In the genomic region with DNA sequence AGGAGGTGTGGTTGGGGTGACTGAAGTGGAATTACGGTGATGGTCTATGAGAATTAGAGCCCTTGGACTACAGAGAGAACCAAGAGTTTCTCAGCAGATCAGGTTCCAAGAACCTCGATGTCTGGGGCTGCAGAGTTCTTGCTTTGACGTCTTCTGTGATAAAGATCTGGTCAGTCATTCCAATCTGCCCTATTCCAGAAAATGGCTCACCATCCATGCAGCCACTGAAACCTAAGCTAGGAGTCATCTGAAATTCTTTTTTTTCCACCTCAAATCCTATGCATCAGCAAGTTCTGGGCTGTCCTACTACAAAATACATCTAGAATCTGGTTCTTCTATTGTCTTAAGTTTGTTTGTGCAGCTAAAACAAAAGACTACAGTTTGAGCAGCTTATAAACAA, we compare ENCODE assay signal across 23 cellular contexts.
A peak's percentile ranks its signal among the peaks of the same experiment; 100 is the strongest.
DNase-seq lines count a peak whose midpoint lies in the region; ATAC-seq, FAIRE-seq and TF ChIP-seq lines count a peak whose summit lies in the region.
"Had no signal": no experiment of that assay in that cellular context is flagged by ENCODE, and none has a peak within 500 bp of the region (broad histone marks: within the 10 kb centered on the region; RNA-seq: fewer than 3 reads in every experiment).

No MANE protein-coding gene starts in this region.

- H3K79me2 ChIP-seq in astrocyte (ENCODE audit: insufficient read depth, low read length): no peaks in the 10 kb centered on the region

- DNase-seq in EH (ENCODE audit: low read depth) (peak; percentile 83), IMR-90 (no peak), astrocyte (ENCODE audit: low read depth) (peak; percentile 60), fibroblast of villous mesenchyme (ENCODE audit: low read depth) (peak; percentile 34), NCI-H82 (lab: John Stamatoyannopoulos, UW) (no peak), upper lobe of left lung (no peak)
- no peak for DNase-seq in stimulated activated CD8-positive, alpha-beta memory T cell treated with anti-CD3 and anti-CD28 coated beads, Interleukin-4, amount 100 ng/mL, for 48 hours
- DNase-seq: 8988T; Calu3; CD8-positive, alpha-beta T cell; DMS79 treated with DMSO at 0.1 percent for 48 hours; EL; H9; KG1 had no signal

- no peak overlapping the region for H2BK120ac ChIP-seq in IMR-90 (ENCODE audit: low read depth, low read length)

- no peak overlapping the region for H3K27ac ChIP-seq in IMR-90 (ENCODE audit: insufficient read depth, low read length)
- H3K27ac ChIP-seq in astrocyte (ENCODE audit: low read depth, low read length): no peak overlapping the region
- no peak overlapping the region for H3K27ac ChIP-seq in upper lobe of left lung
- H3K27ac ChIP-seq: BLaER1 treated with 17β-estradiol and CSF1 and Interleukin-3, amounts not matched to agents 10 nM and 100 nM had no signal

- TF ChIP-seq POLR2A in IMR-90 (IDR thresholded peaks at IDR 0.05; ENCODE audit: low read depth, low read length) (no peak), upper lobe of left lung (IDR thresholded peaks at IDR 0.05) (no peak)

- no peak for FAIRE-seq in astrocyte (lab: Jason Lieb, UNC)
- FAIRE-seq: G401.6, GM12891, GM18507, H1, HTR-8/SVneo had no signal

- no peak overlapping the region for H2BK5ac ChIP-seq in IMR-90 (ENCODE audit: low read depth, low read length, poor library complexity, severe bottlenecking)

- H3K4me1 Mint-ChIP-seq in astrocyte (ENCODE audit: low read depth, unreplicated experiment): no peaks in the 10 kb centered on the region
- H3K4me1 Mint-ChIP-seq: B cell, H9, IgD-negative memory B cell had no signal

- H3K27me3 Mint-ChIP-seq in astrocyte (ENCODE audit: low read depth, unreplicated experiment): no peaks in the 10 kb centered on the region

- H3K27me3 ChIP-seq in IMR-90 (ENCODE audit: control insufficient read depth, insufficient read depth, low read length) (no peaks in the 10 kb centered on the region), astrocyte (ENCODE audit: insufficient read depth, low read length) (no peaks in the 10 kb centered on the region), upper lobe of left lung (no peaks in the 10 kb centered on the region)
- H3K27me3 ChIP-seq: BLaER1 treated with 17β-estradiol and CSF1 and Interleukin-3, amounts not matched to agents 10 nM and 100 nM had no signal

- H3K14ac ChIP-seq in IMR-90 (replicated peaks; ENCODE audit: low read depth, low read length): peak overlapping the region; percentile 44; the same call in 1 of the 2 replicates

- H4K91ac ChIP-seq in IMR-90 (ENCODE audit: insufficient read depth, low read depth, low read length): no peak overlapping the region

- POLR2A ChIA-PET in IMR-90 (lab: Charles Lee; ENCODE audit: unreplicated experiment): no interaction called here

- in situ Hi-C loops in IMR-90 (cut with MboI; ENCODE audit: low sequenced_read_pairs): no loop called here

- no peaks in the 10 kb centered on the region for H4K20me1 ChIP-seq in IMR-90 (ENCODE audit: insufficient read depth, low read length)
- no peaks in the 10 kb centered on the region for H4K20me1 ChIP-seq in astrocyte (ENCODE audit: insufficient read depth, low read length)
- H4K20me1 ChIP-seq: BLaER1 treated with 17β-estradiol and CSF1 and Interleukin-3, amounts not matched to agents 10 nM and 100 nM had no signal

- H3K9me3 Mint-ChIP-seq in astrocyte (ENCODE audit: unreplicated experiment): peaks cover 7% of the 10 kb centered on the region
- H3K9me3 Mint-ChIP-seq: CD8-positive, alpha-beta T cell; H9; IgD-negative memory B cell had no signal

- H3K18ac ChIP-seq in IMR-90 (ENCODE audit: low read depth, low read length): no peak overlapping the region

- no peaks in the 10 kb centered on the region for H3K9me3 ChIP-seq in IMR-90 (ENCODE audit: control insufficient read depth, insufficient read depth, low read length)
- no peaks in the 10 kb centered on the region for H3K9me3 ChIP-seq in astrocyte (ENCODE audit: insufficient read depth, low read depth, low read length)
- no peaks in the 10 kb centered on the region for H3K9me3 ChIP-seq in upper lobe of left lung
- H3K9me3 ChIP-seq: BLaER1 treated with 17β-estradiol and CSF1 and Interleukin-3, amounts not matched to agents 10 nM and 100 nM had no signal

- WGBS in IMR-90 (ENCODE audit: extremely low coverage in 2 of 2, insufficient read length in 1 of 2), 2 experiments: no CpG with 5 or more reads among the region's 3 CpGs
- 92 to 93% methylated on average over 3 of the region's 3 CpGs for WGBS in upper lobe of left lung, 2 donors

- peak overlapping the region; percentile 58; the same call in 1 of the 3 replicates for H2BK15ac ChIP-seq in IMR-90 (ENCODE audit: low read depth, low read length)

- no peak overlapping the region for H3K4me3 Mint-ChIP-seq in astrocyte (ENCODE audit: unreplicated experiment)
- H3K4me3 Mint-ChIP-seq: B cell; CD8-positive, alpha-beta T cell; H9; IgD-negative memory B cell had no signal

- H3K36me3 Mint-ChIP-seq in astrocyte (ENCODE audit: low read depth, unreplicated experiment): peaks cover 4% of the 10 kb centered on the region
- H3K36me3 Mint-ChIP-seq: CD8-positive, alpha-beta T cell had no signal

- no peak overlapping the region for H4K5ac ChIP-seq in IMR-90 (ENCODE audit: low read depth, low read length)

- ATAC-seq in IMR-90 (ENCODE audit: low read depth): no peak
- no peak for ATAC-seq in HG03097 (IDR thresholded peaks at IDR 0.05; ENCODE audit: low FRiP score, unreplicated experiment)
- ATAC-seq in upper lobe of left lung (ENCODE audit: low FRiP score in 2 of 2): no peak
- ATAC-seq: CD8-positive, alpha-beta T cell had no signal

- no peak overlapping the region for H3K4ac ChIP-seq in IMR-90 (ENCODE audit: low read depth, low read length)

- dilution Hi-C loops in IMR-90 (cut with HindIII; ENCODE audit: low sequenced_read_pairs, unreplicated experiment): no loop called here

- no peak overlapping the region for H2AK9ac ChIP-seq in IMR-90 (replicated peaks; ENCODE audit: low read depth, low read length, poor library complexity)

- H2AFZ ChIP-seq in IMR-90 (replicated peaks; ENCODE audit: low read length, poor library complexity): no peak overlapping the region
- H2AFZ ChIP-seq in astrocyte (ENCODE audit: low read depth, low read length): no peak overlapping the region

- TF ChIP-seq RAD21 in IMR-90 (IDR thresholded peaks at IDR 0.05; ENCODE audit: low read length): no peak

- H3K9ac ChIP-seq in IMR-90 (ENCODE audit: low read depth, low read length) (no peak overlapping the region), astrocyte (ENCODE audit: low read length) (no peak overlapping the region)
- H3K9ac ChIP-seq: BLaER1 treated with 17β-estradiol and CSF1 and Interleukin-3, amounts not matched to agents 10 nM and 100 nM had no signal

- H3K9me1 ChIP-seq in IMR-90 (ENCODE audit: insufficient read depth, low read length): no peaks in the 10 kb centered on the region; the same call in 1 of the 2 replicates

- H3K27ac Mint-ChIP-seq in astrocyte (ENCODE audit: unreplicated experiment): no peak overlapping the region
- H3K27ac Mint-ChIP-seq: B cell; CD8-positive, alpha-beta T cell; H9; IgD-negative memory B cell had no signal

- no peak for TF ChIP-seq CTCF in IMR-90 (conservative IDR thresholded peaks at IDR 0.05; ENCODE audit: low read depth, low read length)
- no peak for TF ChIP-seq CTCF in astrocyte (IDR thresholded peaks at IDR 0.05; ENCODE audit: insufficient read depth, low read depth, low read length)
- TF ChIP-seq CTCF in fibroblast of villous mesenchyme (IDR thresholded peaks at IDR 0.05; ENCODE audit: insufficient read depth, low read depth, low read length): no peak
- TF ChIP-seq CTCF in upper lobe of left lung (IDR thresholded peaks at IDR 0.05): no peak

- H2AK5ac ChIP-seq in IMR-90 (ENCODE audit: low read depth, low read length): no peak overlapping the region

- H3K4me1 ChIP-seq in IMR-90 (ENCODE audit: control insufficient read depth, insufficient read depth, low read length) (no peaks in the 10 kb centered on the region), astrocyte (ENCODE audit: insufficient read depth, low read length) (no peaks in the 10 kb centered on the region), upper lobe of left lung (no peaks in the 10 kb centered on the region)

- H3K36me3 ChIP-seq in IMR-90 (ENCODE audit: control insufficient read depth, insufficient read depth, low read length) (no peaks in the 10 kb centered on the region), astrocyte (ENCODE audit: insufficient read depth, low read length) (no peaks in the 10 kb centered on the region), upper lobe of left lung (no peaks in the 10 kb centered on the region)
- H3K36me3 ChIP-seq: BLaER1 treated with 17β-estradiol and CSF1 and Interleukin-3, amounts not matched to agents 10 nM and 100 nM had no signal

- intact Hi-C loops in IMR-90 (cut with micrococcal nuclease): no loop called here

- H3K23ac ChIP-seq in IMR-90 (ENCODE audit: low read depth, low read length): no peak overlapping the region

- no peaks in the 10 kb centered on the region for H3K79me1 ChIP-seq in IMR-90 (ENCODE audit: low read depth in 1 of 2, low read length in 2 of 2)

- CTCF ChIA-PET in IMR-90 (lab: Yijun Ruan, JAX): interaction anchor here (0.6 kb wide), 1 partner anchor 55 kb away, joined by 4 read pairs; no protein-coding TSS in a partner anchor

- H2BK20ac ChIP-seq in IMR-90 (ENCODE audit: low read depth, low read length): no peak overlapping the region

- H4K8ac ChIP-seq in IMR-90 (ENCODE audit: low read depth in 2 of 2, low read length in 2 of 2): no peak overlapping the region

- H3K4me3 ChIP-seq in IMR-90 (ENCODE audit: insufficient read depth, low read depth, low read length) (no peak overlapping the region), astrocyte (ENCODE audit: insufficient read depth, low read depth, low read length) (no peak overlapping the region), fibroblast of villous mesenchyme (ENCODE audit: low read depth, low read length) (no peak overlapping the region), upper lobe of left lung (no peak overlapping the region)
- H3K4me3 ChIP-seq: BLaER1 treated with 17β-estradiol and CSF1 and Interleukin-3, amounts not matched to agents 10 nM and 100 nM had no signal

- H3K56ac ChIP-seq in IMR-90 (ENCODE audit: extremely low read depth, insufficient read depth, low read length): no peak overlapping the region

- BruUV-seq in IMR-90 (replicated peaks; lab: Mats Ljungman, UMichigan): no TSS peak

- no peak for TF ChIP-seq EP300 in upper lobe of left lung (IDR thresholded peaks at IDR 0.05)

- H3K4me2 ChIP-seq in IMR-90 (ENCODE audit: low read depth, low read length): no peak overlapping the region
- H3K4me2 ChIP-seq in astrocyte (ENCODE audit: low read length): no peak overlapping the region
- H3K4me2 ChIP-seq: BLaER1 treated with 17β-estradiol and CSF1 and Interleukin-3, amounts not matched to agents 10 nM and 100 nM had no signal

TF ChIP-seq in IMR-90, 13 proteins besides CTCF, POLR2A, EP300 and RAD21 (continues in another document):
- TF ChIP-seq BHLHE40 (IDR thresholded peaks at IDR 0.05; ENCODE audit: low read depth, low read length): no peak
- TF ChIP-seq MAZ (IDR thresholded peaks at IDR 0.05; ENCODE audit: borderline replicate concordance, low read depth, low read length): no peak
- TF ChIP-seq RCOR1 (IDR thresholded peaks at IDR 0.05; ENCODE audit: insufficient replicate concordance, low read length): no peak
- TF ChIP-seq SMC3 (IDR thresholded peaks at IDR 0.05; ENCODE audit: low read depth, low read length): no peak
- TF ChIP-seq MAFK (IDR thresholded peaks at IDR 0.05; ENCODE audit: low read depth, low read length): no peak
- TF ChIP-seq CEBPB (IDR thresholded peaks at IDR 0.05; ENCODE audit: low read depth, low read length): no peak

Comparison
In these comparisons a context has a peak if more than half of its experiments do, and no peak if none do; other contexts are left out.
1. DNase-seq: peak in EH (single experiment), astrocyte (single experiment) and fibroblast of villous mesenchyme (single experiment); none in IMR-90 (single experiment), NCI-H82 (single experiment), stimulated activated CD8-positive, alpha-beta memory T cell treated with anti-CD3 and anti-CD28 coated beads, Interleukin-4, amount 100 ng/mL, for 48 hours (single experiment) and upper lobe of left lung (0 of 2).